In the genomic region with DNA sequence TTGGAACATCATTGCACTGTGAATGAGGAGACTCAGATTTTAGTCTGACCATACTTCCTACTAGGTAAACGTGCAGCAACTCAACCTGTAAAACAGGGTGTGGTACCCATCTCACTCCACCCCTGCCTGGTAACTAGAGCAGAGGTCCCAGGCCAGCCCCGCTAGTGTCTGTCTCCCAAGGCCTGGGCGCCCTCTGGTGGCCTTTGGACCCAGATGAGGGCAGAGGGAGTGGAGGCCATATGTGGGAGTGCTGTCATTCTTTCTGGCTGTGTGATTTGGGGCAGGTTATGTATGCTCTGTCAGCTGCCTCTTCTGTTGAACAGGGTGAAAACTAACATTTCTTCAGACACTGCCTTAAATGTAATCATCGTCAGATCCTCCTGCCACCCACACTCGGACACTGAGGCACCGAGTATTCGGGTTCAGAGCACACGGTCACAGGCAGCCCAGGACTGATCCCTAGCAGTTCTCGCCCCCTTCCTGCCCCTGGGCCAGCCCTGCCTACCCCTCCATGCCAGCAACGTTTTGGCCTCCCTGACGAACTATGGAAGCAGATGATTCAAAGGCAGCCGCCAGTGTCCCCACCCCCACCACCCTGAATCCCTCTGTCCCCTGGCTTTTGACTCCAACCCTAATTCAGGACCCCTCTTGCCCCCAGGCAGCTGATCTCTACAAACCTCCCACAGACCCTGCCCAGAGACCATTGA, we compare ENCODE assay signal across 1 cellular context.
TF ChIP-seq lines count a peak whose summit lies in the region.

No MANE protein-coding gene starts in this region.

TF ChIP-seq in HepG2, 621 proteins besides CTCF, POLR2A, EP300 and RAD21 (continued from another document and continues in another):
- TF ChIP-seq SOX13 (IDR thresholded peaks at IDR 0.05), result no peak
- peak in 1 of 2 experiments; percentile 15; a peak in 1 of 4 replicates for TF ChIP-seq SOX13 (CRISPR knock-in tag; conservative IDR thresholded peaks at IDR 0.05 in 1 of 2, IDR thresholded peaks at IDR 0.05 in 1 of 2)
- TF ChIP-seq ZBTB21 (CRISPR knock-in tag; IDR thresholded peaks at IDR 0.05), result no peak
- TF ChIP-seq XRCC5 (optimal IDR thresholded peaks at IDR 0.05; ENCODE audit: low read length), result peak; percentile 64
- TF ChIP-seq, protein P1, sequence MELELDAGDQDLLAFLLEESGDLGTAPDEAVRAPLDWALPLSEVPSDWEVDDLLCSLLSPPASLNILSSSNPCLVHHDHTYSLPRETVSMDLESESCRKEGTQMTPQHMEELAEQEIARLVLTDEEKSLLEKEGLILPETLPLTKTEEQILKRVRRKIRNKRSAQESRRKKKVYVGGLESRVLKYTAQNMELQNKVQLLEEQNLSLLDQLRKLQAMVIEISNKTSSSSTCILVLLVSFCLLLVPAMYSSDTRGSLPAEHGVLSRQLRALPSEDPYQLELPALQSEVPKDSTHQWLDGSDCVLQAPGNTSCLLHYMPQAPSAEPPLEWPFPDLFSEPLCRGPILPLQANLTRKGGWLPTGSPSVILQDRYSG (CRISPR knock-in tag; IDR thresholded peaks at IDR 0.05), result no peak
- TF ChIP-seq, protein P2, sequence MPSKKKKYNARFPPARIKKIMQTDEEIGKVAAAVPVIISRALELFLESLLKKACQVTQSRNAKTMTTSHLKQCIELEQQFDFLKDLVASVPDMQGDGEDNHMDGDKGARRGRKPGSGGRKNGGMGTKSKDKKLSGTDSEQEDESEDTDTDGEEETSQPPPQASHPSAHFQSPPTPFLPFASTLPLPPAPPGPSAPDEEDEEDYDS (CRISPR knock-in tag; IDR thresholded peaks at IDR 0.05), result no peak
- no peak for TF ChIP-seq ZSCAN30 (CRISPR knock-in tag; IDR thresholded peaks at IDR 0.05)
- TF ChIP-seq SOX5 (CRISPR knock-in tag; IDR thresholded peaks at IDR 0.05; ENCODE audit: borderline replicate concordance), result 0 out of 2 replicates have a peak, but pooled peaks have one; percentile 25
- no peak for TF ChIP-seq U2AF2 (IDR thresholded peaks at IDR 0.05; ENCODE audit: low read depth, low read length)
- TF ChIP-seq ZFX (CRISPR knock-in tag; IDR thresholded peaks at IDR 0.05; ENCODE audit: low read depth), result peak; percentile 40; the same call in 1 of the 2 replicates
- TF ChIP-seq, protein P3, sequence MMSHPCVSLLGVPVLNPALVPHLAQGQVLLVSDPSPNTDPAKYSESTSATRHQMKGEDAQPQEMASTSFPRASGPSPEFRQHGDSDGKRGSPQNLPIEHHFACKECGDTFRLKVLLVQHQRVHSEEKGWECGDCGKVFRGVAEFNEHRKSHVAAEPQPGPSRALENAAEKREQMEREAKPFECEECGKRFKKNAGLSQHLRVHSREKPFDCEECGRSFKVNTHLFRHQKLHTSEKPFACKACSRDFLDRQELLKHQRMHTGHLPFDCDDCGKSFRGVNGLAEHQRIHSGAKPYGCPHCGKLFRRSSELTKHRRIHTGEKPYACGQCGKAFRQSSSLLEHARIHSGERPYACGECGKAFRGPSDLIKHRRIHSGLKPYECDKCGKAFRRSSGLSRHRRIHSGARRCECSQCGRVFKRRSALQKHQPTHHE (CRISPR knock-in tag; IDR thresholded peaks at IDR 0.05; ENCODE audit: borderline replicate concordance), result no peak
- TF ChIP-seq, protein P4, sequence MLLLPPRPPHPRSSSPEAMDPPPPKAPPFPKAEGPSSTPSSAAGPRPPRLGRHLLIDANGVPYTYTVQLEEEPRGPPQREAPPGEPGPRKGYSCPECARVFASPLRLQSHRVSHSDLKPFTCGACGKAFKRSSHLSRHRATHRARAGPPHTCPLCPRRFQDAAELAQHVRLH (CRISPR knock-in tag; IDR thresholded peaks at IDR 0.05; ENCODE audit: borderline replicate concordance, low read depth), result 0 out of 2 replicates have a peak, but pooled peaks have one; percentile 32
- peak; percentile 62; the same call in 1 of the 2 replicates for TF ChIP-seq KDM2A (CRISPR knock-in tag; IDR thresholded peaks at IDR 0.05; ENCODE audit: borderline replicate concordance, low read depth)
- TF ChIP-seq, protein P5, sequence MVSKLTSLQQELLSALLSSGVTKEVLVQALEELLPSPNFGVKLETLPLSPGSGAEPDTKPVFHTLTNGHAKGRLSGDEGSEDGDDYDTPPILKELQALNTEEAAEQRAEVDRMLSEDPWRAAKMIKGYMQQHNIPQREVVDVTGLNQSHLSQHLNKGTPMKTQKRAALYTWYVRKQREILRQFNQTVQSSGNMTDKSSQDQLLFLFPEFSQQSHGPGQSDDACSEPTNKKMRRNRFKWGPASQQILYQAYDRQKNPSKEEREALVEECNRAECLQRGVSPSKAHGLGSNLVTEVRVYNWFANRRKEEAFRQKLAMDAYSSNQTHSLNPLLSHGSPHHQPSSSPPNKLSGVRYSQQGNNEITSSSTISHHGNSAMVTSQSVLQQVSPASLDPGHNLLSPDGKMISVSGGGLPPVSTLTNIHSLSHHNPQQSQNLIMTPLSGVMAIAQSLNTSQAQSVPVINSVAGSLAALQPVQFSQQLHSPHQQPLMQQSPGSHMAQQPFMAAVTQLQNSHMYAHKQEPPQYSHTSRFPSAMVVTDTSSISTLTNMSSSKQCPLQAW (CRISPR knock-in tag; IDR thresholded peaks at IDR 0.05), result peak; percentile 47; the same call in 1 of the 2 replicates
- TF ChIP-seq ZNF883 (CRISPR knock-in tag; IDR thresholded peaks at IDR 0.05; ENCODE audit: not compliant biosample characterization), result no peak
- no peak for TF ChIP-seq NR2F6 (IDR thresholded peaks at IDR 0.05)
- 0 out of 2 replicates have a peak, but pooled peaks have one; percentile 11 for TF ChIP-seq NR2F6 (CRISPR knock-in tag; IDR thresholded peaks at IDR 0.05)
- no peak for TF ChIP-seq ZNF839 (CRISPR knock-in tag; IDR thresholded peaks at IDR 0.05; ENCODE audit: borderline replicate concordance)
- TF ChIP-seq ZBTB7B (CRISPR knock-in tag; IDR thresholded peaks at IDR 0.05), result 0 out of 2 replicates have a peak, but pooled peaks have one; percentile 20
- TF ChIP-seq, protein P6, sequence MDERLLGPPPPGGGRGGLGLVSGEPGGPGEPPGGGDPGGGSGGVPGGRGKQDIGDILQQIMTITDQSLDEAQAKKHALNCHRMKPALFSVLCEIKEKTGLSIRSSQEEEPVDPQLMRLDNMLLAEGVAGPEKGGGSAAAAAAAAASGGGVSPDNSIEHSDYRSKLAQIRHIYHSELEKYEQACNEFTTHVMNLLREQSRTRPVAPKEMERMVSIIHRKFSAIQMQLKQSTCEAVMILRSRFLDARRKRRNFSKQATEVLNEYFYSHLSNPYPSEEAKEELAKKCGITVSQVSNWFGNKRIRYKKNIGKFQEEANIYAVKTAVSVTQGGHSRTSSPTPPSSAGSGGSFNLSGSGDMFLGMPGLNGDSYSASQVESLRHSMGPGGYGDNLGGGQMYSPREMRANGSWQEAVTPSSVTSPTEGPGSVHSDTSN (CRISPR knock-in tag; IDR thresholded peaks at IDR 0.05), result no peak
- no peak for TF ChIP-seq GLI4 (CRISPR knock-in tag; IDR thresholded peaks at IDR 0.05; ENCODE audit: borderline replicate concordance)
- peak; percentile 87 for TF ChIP-seq RXRA (CRISPR knock-in tag; IDR thresholded peaks at IDR 0.05)
- no peak for TF ChIP-seq ZNF841 (CRISPR knock-in tag; IDR thresholded peaks at IDR 0.05; ENCODE audit: borderline replicate concordance)
- TF ChIP-seq TEAD3 (CRISPR knock-in tag; optimal IDR thresholded peaks at IDR 0.05; ENCODE audit: borderline replicate concordance), result peak; percentile 36
- no peak for TF ChIP-seq LCORL (IDR thresholded peaks at IDR 0.05)
- 0 out of 2 replicates have a peak, but pooled peaks have one; percentile 24 for TF ChIP-seq LCORL (CRISPR knock-in tag; IDR thresholded peaks at IDR 0.05)
- no peak for TF ChIP-seq ZNF737 (CRISPR knock-in tag; IDR thresholded peaks at IDR 0.05; ENCODE audit: borderline replicate concordance)
- TF ChIP-seq, protein P7, sequence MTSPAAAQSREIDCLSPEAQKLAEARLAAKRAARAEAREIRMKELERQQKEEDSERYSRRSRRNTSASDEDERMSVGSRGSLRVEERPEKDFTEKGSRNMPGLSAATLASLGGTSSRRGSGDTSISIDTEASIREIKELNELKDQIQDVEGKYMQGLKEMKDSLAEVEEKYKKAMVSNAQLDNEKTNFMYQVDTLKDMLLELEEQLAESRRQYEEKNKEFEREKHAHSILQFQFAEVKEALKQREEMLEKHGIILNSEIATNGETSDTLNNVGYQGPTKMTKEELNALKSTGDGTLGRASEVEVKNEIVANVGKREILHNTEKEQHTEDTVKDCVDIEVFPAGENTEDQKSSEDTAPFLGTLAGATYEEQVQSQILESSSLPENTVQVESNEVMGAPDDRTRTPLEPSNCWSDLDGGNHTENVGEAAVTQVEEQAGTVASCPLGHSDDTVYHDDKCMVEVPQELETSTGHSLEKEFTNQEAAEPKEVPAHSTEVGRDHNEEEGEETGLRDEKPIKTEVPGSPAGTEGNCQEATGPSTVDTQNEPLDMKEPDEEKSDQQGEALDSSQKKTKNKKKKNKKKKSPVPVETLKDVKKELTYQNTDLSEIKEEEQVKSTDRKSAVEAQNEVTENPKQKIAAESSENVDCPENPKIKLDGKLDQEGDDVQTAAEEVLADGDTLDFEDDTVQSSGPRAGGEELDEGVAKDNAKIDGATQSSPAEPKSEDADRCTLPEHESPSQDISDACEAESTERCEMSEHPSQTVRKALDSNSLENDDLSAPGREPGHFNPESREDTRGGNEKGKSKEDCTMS (CRISPR knock-in tag; conservative IDR thresholded peaks at IDR 0.05), result no peak
- TF ChIP-seq, protein P8, sequence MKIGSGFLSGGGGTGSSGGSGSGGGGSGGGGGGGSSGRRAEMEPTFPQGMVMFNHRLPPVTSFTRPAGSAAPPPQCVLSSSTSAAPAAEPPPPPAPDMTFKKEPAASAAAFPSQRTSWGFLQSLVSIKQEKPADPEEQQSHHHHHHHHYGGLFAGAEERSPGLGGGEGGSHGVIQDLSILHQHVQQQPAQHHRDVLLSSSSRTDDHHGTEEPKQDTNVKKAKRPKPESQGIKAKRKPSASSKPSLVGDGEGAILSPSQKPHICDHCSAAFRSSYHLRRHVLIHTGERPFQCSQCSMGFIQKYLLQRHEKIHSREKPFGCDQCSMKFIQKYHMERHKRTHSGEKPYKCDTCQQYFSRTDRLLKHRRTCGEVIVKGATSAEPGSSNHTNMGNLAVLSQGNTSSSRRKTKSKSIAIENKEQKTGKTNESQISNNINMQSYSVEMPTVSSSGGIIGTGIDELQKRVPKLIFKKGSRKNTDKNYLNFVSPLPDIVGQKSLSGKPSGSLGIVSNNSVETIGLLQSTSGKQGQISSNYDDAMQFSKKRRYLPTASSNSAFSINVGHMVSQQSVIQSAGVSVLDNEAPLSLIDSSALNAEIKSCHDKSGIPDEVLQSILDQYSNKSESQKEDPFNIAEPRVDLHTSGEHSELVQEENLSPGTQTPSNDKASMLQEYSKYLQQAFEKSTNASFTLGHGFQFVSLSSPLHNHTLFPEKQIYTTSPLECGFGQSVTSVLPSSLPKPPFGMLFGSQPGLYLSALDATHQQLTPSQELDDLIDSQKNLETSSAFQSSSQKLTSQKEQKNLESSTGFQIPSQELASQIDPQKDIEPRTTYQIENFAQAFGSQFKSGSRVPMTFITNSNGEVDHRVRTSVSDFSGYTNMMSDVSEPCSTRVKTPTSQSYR (CRISPR knock-in tag; IDR thresholded peaks at IDR 0.05; ENCODE audit: borderline replicate concordance), result no peak
- peak; percentile 94 for TF ChIP-seq SMC3 (IDR thresholded peaks at IDR 0.05; ENCODE audit: low read length)
- TF ChIP-seq AHR (CRISPR knock-in tag; IDR thresholded peaks at IDR 0.05), result no peak
- TF ChIP-seq CBX5 (CRISPR knock-in tag; IDR thresholded peaks at IDR 0.05; ENCODE audit: borderline replicate concordance), result peak; percentile 52; the same call in 1 of the 2 replicates
- TF ChIP-seq, protein P9, sequence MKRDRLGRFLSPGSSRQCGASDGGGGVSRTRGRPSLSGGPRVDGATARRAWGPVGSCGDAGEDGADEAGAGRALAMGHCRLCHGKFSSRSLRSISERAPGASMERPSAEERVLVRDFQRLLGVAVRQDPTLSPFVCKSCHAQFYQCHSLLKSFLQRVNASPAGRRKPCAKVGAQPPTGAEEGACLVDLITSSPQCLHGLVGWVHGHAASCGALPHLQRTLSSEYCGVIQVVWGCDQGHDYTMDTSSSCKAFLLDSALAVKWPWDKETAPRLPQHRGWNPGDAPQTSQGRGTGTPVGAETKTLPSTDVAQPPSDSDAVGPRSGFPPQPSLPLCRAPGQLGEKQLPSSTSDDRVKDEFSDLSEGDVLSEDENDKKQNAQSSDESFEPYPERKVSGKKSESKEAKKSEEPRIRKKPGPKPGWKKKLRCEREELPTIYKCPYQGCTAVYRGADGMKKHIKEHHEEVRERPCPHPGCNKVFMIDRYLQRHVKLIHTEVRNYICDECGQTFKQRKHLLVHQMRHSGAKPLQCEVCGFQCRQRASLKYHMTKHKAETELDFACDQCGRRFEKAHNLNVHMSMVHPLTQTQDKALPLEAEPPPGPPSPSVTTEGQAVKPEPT (CRISPR knock-in tag; IDR thresholded peaks at IDR 0.05; ENCODE audit: low read depth), result no peak
- TF ChIP-seq, protein P10, sequence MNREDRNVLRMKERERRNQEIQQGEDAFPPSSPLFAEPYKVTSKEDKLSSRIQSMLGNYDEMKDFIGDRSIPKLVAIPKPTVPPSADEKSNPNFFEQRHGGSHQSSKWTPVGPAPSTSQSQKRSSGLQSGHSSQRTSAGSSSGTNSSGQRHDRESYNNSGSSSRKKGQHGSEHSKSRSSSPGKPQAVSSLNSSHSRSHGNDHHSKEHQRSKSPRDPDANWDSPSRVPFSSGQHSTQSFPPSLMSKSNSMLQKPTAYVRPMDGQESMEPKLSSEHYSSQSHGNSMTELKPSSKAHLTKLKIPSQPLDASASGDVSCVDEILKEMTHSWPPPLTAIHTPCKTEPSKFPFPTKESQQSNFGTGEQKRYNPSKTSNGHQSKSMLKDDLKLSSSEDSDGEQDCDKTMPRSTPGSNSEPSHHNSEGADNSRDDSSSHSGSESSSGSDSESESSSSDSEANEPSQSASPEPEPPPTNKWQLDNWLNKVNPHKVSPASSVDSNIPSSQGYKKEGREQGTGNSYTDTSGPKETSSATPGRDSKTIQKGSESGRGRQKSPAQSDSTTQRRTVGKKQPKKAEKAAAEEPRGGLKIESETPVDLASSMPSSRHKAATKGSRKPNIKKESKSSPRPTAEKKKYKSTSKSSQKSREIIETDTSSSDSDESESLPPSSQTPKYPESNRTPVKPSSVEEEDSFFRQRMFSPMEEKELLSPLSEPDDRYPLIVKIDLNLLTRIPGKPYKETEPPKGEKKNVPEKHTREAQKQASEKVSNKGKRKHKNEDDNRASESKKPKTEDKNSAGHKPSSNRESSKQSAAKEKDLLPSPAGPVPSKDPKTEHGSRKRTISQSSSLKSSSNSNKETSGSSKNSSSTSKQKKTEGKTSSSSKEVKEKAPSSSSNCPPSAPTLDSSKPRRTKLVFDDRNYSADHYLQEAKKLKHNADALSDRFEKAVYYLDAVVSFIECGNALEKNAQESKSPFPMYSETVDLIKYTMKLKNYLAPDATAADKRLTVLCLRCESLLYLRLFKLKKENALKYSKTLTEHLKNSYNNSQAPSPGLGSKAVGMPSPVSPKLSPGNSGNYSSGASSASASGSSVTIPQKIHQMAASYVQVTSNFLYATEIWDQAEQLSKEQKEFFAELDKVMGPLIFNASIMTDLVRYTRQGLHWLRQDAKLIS (CRISPR knock-in tag; IDR thresholded peaks at IDR 0.05), result no peak
- TF ChIP-seq, protein P11, sequence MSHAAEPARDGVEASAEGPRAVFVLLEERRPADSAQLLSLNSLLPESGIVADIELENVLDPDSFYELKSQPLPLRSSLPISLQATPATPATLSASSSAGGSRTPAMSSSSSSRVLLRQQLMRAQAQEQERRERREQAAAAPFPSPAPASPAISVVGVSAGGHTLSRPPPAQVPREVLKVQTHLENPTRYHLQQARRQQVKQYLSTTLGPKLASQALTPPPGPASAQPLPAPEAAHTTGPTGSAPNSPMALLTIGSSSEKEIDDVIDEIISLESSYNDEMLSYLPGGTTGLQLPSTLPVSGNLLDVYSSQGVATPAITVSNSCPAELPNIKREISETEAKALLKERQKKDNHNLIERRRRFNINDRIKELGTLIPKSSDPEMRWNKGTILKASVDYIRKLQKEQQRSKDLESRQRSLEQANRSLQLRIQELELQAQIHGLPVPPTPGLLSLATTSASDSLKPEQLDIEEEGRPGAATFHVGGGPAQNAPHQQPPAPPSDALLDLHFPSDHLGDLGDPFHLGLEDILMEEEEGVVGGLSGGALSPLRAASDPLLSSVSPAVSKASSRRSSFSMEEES (CRISPR knock-in tag; IDR thresholded peaks at IDR 0.05), result no peak
- TF ChIP-seq NCOR1 (IDR thresholded peaks at IDR 0.05; ENCODE audit: borderline replicate concordance, low read length), result no peak
- no peak for TF ChIP-seq NCOA5 (CRISPR knock-in tag; IDR thresholded peaks at IDR 0.05)
- TF ChIP-seq ZNF569 (CRISPR knock-in tag; IDR thresholded peaks at IDR 0.05; ENCODE audit: borderline replicate concordance), result no peak
